ENCODE assay signal across 8 cellular contexts in the genomic region with DNA sequence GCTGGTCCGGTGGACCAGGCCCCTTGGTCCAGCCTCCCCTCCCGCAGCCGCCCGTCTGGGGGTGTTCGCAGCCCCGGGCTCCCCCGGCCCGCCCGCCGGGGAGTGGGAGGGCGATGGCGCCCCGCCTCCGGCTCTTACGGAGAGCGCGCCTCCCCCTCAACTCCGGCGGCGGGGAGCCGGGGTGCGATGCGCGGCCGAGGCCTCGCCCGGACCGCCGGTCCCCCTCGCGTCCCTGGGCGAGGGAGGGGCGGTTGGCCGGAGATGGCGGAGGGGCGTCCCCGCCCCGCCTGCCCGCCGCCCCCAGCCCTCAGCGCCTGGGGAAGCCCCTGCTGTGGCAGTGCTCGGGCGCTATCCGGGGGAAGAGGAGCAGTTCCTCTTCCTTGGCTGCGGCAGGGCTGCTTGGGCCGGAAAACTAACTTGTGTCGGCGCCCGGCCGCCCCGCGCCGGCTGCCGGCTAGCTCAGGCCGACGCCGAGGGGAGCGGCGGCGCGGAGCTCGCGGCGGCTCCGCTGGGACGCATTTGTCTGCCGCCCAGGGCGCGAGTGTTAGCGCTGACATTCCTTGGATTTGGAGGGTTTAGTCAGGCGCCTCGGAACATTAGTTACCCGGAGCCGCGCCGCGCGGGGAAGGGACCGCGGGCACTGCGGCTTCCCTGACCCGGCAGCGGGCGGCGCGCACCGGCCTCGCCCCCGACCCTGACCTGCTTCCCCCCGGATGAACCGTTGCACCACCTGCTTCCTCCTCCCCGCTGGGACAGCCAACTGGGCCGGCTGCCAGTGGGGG. TPM values are rescaled to one million over a fixed set of nuclear protein-coding genes. Genes with fewer than 3 reads are reported as not detected.
DNase-seq lines count a peak whose midpoint lies in the region; ATAC-seq and TF ChIP-seq lines count a peak whose summit lies in the region.

No MANE protein-coding gene starts in this region.

- CTCF ChIA-PET in AG04449 (lab: Yijun Ruan, JAX) = interaction anchor here (1.1 to 1.8 kb wide), 4 partner anchors 9 to 156 kb away, joined by 3 to 5 read pairs (median 4); no protein-coding TSS in a partner anchor
- CTCF ChIA-PET in activated CD8-positive, alpha-beta T cell treated with anti-CD3 and anti-CD28 coated beads for 36 hours (lab: Charles Lee) = no interaction called here

- intact Hi-C loops in activated CD8-positive, alpha-beta T cell treated with anti-CD3 and anti-CD28 coated beads for 36 hours (cut with micrococcal nuclease) = no loop called here

- H2AK5ac ChIP-seq in mesenchymal stem cell (ENCODE audit: low read length, severe bottlenecking) = peak overlapping the region; percentile 77

- H3K9me3 ChIP-seq in mesenchymal stem cell (ENCODE audit: control insufficient read depth, low read length) = no peaks in the 10 kb centered on the region

- H3K27me3 ChIP-seq in mesenchymal stem cell (ENCODE audit: control insufficient read depth in 1 of 2, insufficient read depth in 1 of 2, low read length in 2 of 2) = no peaks in the 10 kb centered on the region

- DNase-seq in AG04449 (ENCODE audit: low read depth, low spot score) = no peak
- peak; percentile 47 for DNase-seq in NCI-H345 treated with DMSO at 0.1 percent for 48 hours (lab: John Stamatoyannopoulos, UW; ENCODE audit: unreplicated experiment)
- peak; percentile 69 for DNase-seq in activated CD8-positive, alpha-beta T cell treated with anti-CD3 and anti-CD28 coated beads for 36 hours
- peak; percentile 44 to 54 (median 49) for DNase-seq in effector memory CD8-positive, alpha-beta T cell
- DNase-seq in mesenchymal stem cell = peak; percentile 73
- peak; percentile 26 for DNase-seq in stimulated activated CD8-positive, alpha-beta memory T cell treated with anti-CD3 and anti-CD28 coated beads, Interleukin-15, amount 100 ng/mL, for 24 hours (ENCODE audit: low read depth)

- peaks cover 63% of the 10 kb centered on the region for H3K4me1 Mint-ChIP-seq in activated CD8-positive, alpha-beta T cell treated with anti-CD3 and anti-CD28 coated beads for 36 hours (ENCODE audit: low read depth)
- H3K4me1 Mint-ChIP-seq in effector memory CD8-positive, alpha-beta T cell (ENCODE audit: low read depth in 2 of 2) = peaks cover 17 to 54% of the 10 kb centered on the region in 2 donors

- H3K27ac Mint-ChIP-seq in activated CD8-positive, alpha-beta T cell treated with anti-CD3 and anti-CD28 coated beads for 36 hours = peak overlapping the region; percentile 82
- peak overlapping the region; percentile 60 to 86 for H3K27ac Mint-ChIP-seq in effector memory CD8-positive, alpha-beta T cell

- H3K18ac ChIP-seq in mesenchymal stem cell (ENCODE audit: low read depth in 1 of 2, low read length in 2 of 2) = peak overlapping the region; percentile 86 to 96

- H3K4me2 ChIP-seq in mesenchymal stem cell (ENCODE audit: low read length, poor library complexity, severe bottlenecking) = peak overlapping the region; percentile 84

- peak overlapping the region; percentile 97 for H2BK15ac ChIP-seq in mesenchymal stem cell (ENCODE audit: low read depth, poor library complexity, severe bottlenecking)

- peak overlapping the region; percentile 25 to 96 for H3K14ac ChIP-seq in mesenchymal stem cell (ENCODE audit: low read length in 2 of 2)

- peak; percentile 63 for ATAC-seq in HG03039 (IDR thresholded peaks at IDR 0.05; ENCODE audit: unreplicated experiment)
- peak; percentile 55 for ATAC-seq in activated CD8-positive, alpha-beta T cell treated with anti-CD3 and anti-CD28 coated beads for 36 hours
- ATAC-seq in effector memory CD8-positive, alpha-beta T cell (replicated peaks) = peak; percentile 69

- H3K36me3 ChIP-seq in mesenchymal stem cell (ENCODE audit: control insufficient read depth in 1 of 2, insufficient read depth in 2 of 2, low read depth in 1 of 2, low read length in 2 of 2) = peaks cover 3 to 18% of the 10 kb centered on the region in 2 experiments

- peaks cover 11% of the 10 kb centered on the region for H3K4me1 ChIP-seq in mesenchymal stem cell (ENCODE audit: control insufficient read depth, insufficient read depth, low read depth, low read length)

- H3K27me3 Mint-ChIP-seq in activated CD8-positive, alpha-beta T cell treated with anti-CD3 and anti-CD28 coated beads for 36 hours = no peaks in the 10 kb centered on the region
- no peaks in the 10 kb centered on the region for H3K27me3 Mint-ChIP-seq in effector memory CD8-positive, alpha-beta T cell

- peak overlapping the region; percentile 81 for H3K4me3 Mint-ChIP-seq in activated CD8-positive, alpha-beta T cell treated with anti-CD3 and anti-CD28 coated beads for 36 hours
- peak overlapping the region; percentile 78 to 84 for H3K4me3 Mint-ChIP-seq in effector memory CD8-positive, alpha-beta T cell

- H3K9me3 Mint-ChIP-seq in activated CD8-positive, alpha-beta T cell treated with anti-CD3 and anti-CD28 coated beads for 36 hours = no peaks in the 10 kb centered on the region
- no peaks in the 10 kb centered on the region for H3K9me3 Mint-ChIP-seq in effector memory CD8-positive, alpha-beta T cell

- WGBS in mesenchymal stem cell = 0% methylated on average over 68 of the region's 93 CpGs

- POLR2A ChIA-PET in AG04449 (lab: Yijun Ruan, JAX) = no interaction called here
- POLR2A ChIA-PET in activated CD8-positive, alpha-beta T cell treated with anti-CD3 and anti-CD28 coated beads for 36 hours (lab: Charles Lee) = interaction anchor here (0.9 to 1.1 kb wide), 2 partner anchors 38 to 83 kb away, joined by 3 read pairs; no protein-coding TSS in a partner anchor

- peak; percentile 48 for TF ChIP-seq POLR2A in GM18526 (IDR thresholded peaks at IDR 0.05; ENCODE audit: extremely low read depth, insufficient read length)

- H3K9ac ChIP-seq in mesenchymal stem cell (ENCODE audit: low read length) = peak overlapping the region; percentile 90

- H3K4ac ChIP-seq in mesenchymal stem cell (ENCODE audit: low read depth in 1 of 2, low read length in 2 of 2) = peak overlapping the region in 1 of 2 experiments; percentile 88

- peak overlapping the region; percentile 76 for H2AFZ ChIP-seq in mesenchymal stem cell (ENCODE audit: low read depth, low read length)

- H2BK5ac ChIP-seq in mesenchymal stem cell (ENCODE audit: low read depth, low read length, poor library complexity, severe bottlenecking) = peak overlapping the region; percentile 99

- peaks cover 4% of the 10 kb centered on the region for H3K79me1 ChIP-seq in mesenchymal stem cell (replicated peaks; ENCODE audit: low read length, poor library complexity, severe bottlenecking)

- H2BK120ac ChIP-seq in mesenchymal stem cell (ENCODE audit: low read depth, low read length) = peak overlapping the region; percentile 94

- H3K4me3 ChIP-seq in AG04449 (ENCODE audit: low read depth, low read length) = peak overlapping the region; percentile 79
- H3K4me3 ChIP-seq in mesenchymal stem cell (ENCODE audit: insufficient read depth in 1 of 2, low read depth in 1 of 2, low read length in 2 of 2) = peak overlapping the region; percentile 93 to 95

- H3K36me3 Mint-ChIP-seq in activated CD8-positive, alpha-beta T cell treated with anti-CD3 and anti-CD28 coated beads for 36 hours (ENCODE audit: low read depth) = no peaks in the 10 kb centered on the region
- H3K36me3 Mint-ChIP-seq in effector memory CD8-positive, alpha-beta T cell (ENCODE audit: insufficient read depth) = peaks cover 17% of the 10 kb centered on the region

- H4K8ac ChIP-seq in mesenchymal stem cell (ENCODE audit: low read length) = peak overlapping the region; percentile 64

- peak overlapping the region; percentile 87 for H3K27ac ChIP-seq in mesenchymal stem cell (ENCODE audit: low read length, poor library complexity, severe bottlenecking)

- TF ChIP-seq CTCF in AG04449 (IDR thresholded peaks at IDR 0.05; ENCODE audit: insufficient read depth, low read length, missing control alignments) = no peak
- TF ChIP-seq CTCF in activated CD8-positive, alpha-beta T cell treated with anti-CD3 and anti-CD28 coated beads for 36 hours (IDR thresholded peaks at IDR 0.05) = no peak

- H2BK12ac ChIP-seq in mesenchymal stem cell (ENCODE audit: low read length in 2 of 2) = peak overlapping the region; percentile 23 to 63

- peak overlapping the region; percentile 61 for H4K91ac ChIP-seq in mesenchymal stem cell (ENCODE audit: low read length)

- peak overlapping the region in 1 of 2 experiments; percentile 89 for H3K23ac ChIP-seq in mesenchymal stem cell (ENCODE audit: low read length in 2 of 2)

RNA-seq across cellular contexts. Expression of gene GALNT7, which starts 1.0 kb away (rescaled TPM):
- total RNA-seq in activated CD8-positive, alpha-beta T cell treated with anti-CD3 and anti-CD28 coated beads for 36 hours = 10 to 100 TPM; 10.2 to 10.4 TPM
- 20.9 TPM for polyA plus RNA-seq in mesenchymal stem cell (2013, experiment 1 of 2)
- polyA plus RNA-seq in mesenchymal stem cell (2013, experiment 2 of 2) = 21.9 TPM
